ENCODE assay signal across 24 cellular contexts in the genomic region with DNA sequence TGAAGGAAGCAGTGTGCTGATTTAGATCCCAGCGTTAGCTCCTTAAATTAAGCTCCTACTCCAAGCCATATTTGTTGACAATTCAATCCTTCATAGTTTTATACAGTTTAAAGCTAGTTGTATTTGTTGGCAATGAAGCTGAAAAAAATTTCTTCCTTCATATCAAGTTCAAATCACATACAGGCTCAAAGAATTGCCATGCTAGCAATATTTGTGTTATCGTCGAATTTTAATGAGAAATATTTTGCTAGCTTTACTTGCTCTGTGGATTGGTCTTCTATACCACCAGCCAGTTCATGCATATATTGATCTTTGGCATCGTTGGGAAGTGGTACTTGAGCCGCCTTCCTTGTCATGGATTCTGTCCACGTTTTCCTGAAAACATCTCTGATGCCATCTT.
"Had no signal": no experiment of that assay in that cellular context is flagged by ENCODE, and none has a peak within 500 bp of the region (broad histone marks: within the 10 kb centered on the region; RNA-seq: fewer than 3 reads in every experiment).

No MANE protein-coding gene starts in this region.

- H3K27ac Mint-ChIP-seq: T-cell had no signal

- H3K36me3 Mint-ChIP-seq: T-cell had no signal

- H3K9me3 ChIP-seq: MG63, SK-N-SH had no signal

- H3K27ac ChIP-seq: RWPE1 had no signal

- H3K4me3 ChIP-seq: MG63 had no signal

- H3K4me2 ChIP-seq: SK-N-SH had no signal

- DNase-seq: IMR-90; Karpas-422; KG1; MG63; NCI-H1092 treated with DMSO at 0.1 percent for 48 hours; NCI-H1436; NCI-H187; NCI-H2029; NCI-H2081 treated with DMSO at 0.1 percent for 48 hours; NCI-H2171; NCI-H226; NCI-H446; NCI-H510A; NCI-H524 treated with DMSO at 0.1 percent for 48 hours; NCI-H69; NCI-H774; NK-92 treated with Interleukin-12 subunit alpha and Interleukin-12 subunit beta, amount 100 ng/mL, for 24 hours; PC-3; SHP77; SK-N-SH; SW 1271; T-cell had no signal

- H3K4me3 Mint-ChIP-seq: T-cell had no signal

- H3K27me3 ChIP-seq: MG63 had no signal

- ATAC-seq: Panc1, PC-3, T-cell had no signal

- H3K9ac ChIP-seq: SK-N-SH had no signal

- H3K36me3 ChIP-seq: MG63 had no signal
